ENCODE assay signal across 9 cellular contexts in the genomic region with DNA sequence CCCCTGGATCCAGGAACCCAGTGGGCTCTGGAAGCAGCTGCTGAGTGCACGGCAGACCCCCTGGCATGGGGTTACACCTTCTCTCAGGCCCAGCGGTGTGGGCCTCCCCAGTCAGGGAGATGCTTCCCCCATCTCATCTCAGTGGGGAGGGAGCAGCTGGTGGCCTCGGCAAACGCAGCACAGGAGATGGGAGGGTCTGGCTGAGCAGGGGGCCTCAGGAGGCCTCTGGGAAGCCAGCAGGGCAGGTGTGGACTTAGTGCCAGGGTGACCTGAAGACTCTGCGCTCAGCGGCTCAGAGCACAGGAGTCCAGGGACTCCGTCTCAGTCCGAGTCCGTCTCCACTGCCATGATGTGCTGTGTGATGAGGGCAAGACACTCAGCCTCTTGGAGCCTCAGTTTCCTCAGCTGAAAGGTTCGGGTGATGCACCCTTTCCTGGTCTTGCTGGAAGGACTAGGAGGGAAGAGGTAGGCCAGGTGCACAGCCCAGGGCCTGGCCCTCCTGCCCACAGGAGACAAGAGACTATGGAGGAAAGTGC.
DNase-seq lines count a peak whose midpoint lies in the region; ATAC-seq and TF ChIP-seq lines count a peak whose summit lies in the region.
"Had no signal": no experiment of that assay in that cellular context is flagged by ENCODE, and none has a peak within 500 bp of the region (broad histone marks: within the 10 kb centered on the region; RNA-seq: fewer than 3 reads in every experiment).

No MANE protein-coding gene starts in this region.

- H3K27me3 ChIP-seq in HUES64 (ENCODE audit: insufficient read depth, low read length) = peaks cover 27% of the 10 kb centered on the region
- H3K27me3 ChIP-seq in effector memory CD4-positive, alpha-beta T cell (replicated peaks; ENCODE audit: control insufficient read depth, insufficient read depth, low read length, poor library complexity, severe bottlenecking) = no peaks in the 10 kb centered on the region

- peak overlapping the region; percentile 48 for H3K9ac ChIP-seq in HUES64 (ENCODE audit: low read depth, low read length)

- no peaks in the 10 kb centered on the region for H3K36me3 Mint-ChIP-seq in natural killer cell

- ATAC-seq in natural killer cell (no peak), HG03139 (IDR thresholded peaks at IDR 0.05; ENCODE audit: unreplicated experiment) (no peak), GM21390 (IDR thresholded peaks at IDR 0.05; ENCODE audit: unreplicated experiment) (no peak)

- no peaks in the 10 kb centered on the region for H3K36me3 ChIP-seq in HUES64 (ENCODE audit: insufficient read depth, low read length)
- no peaks in the 10 kb centered on the region for H3K36me3 ChIP-seq in effector memory CD4-positive, alpha-beta T cell (ENCODE audit: control insufficient read depth, insufficient read depth, low read length)

- peaks cover 9 to 25% of the 10 kb centered on the region in 2 donors for H3K4me1 Mint-ChIP-seq in natural killer cell

- H3K27me3 Mint-ChIP-seq in natural killer cell (ENCODE audit: low read depth in 2 of 2) = no peaks in the 10 kb centered on the region

- H3K4me3 ChIP-seq in AG09309 (ENCODE audit: control insufficient read depth, low read depth, low read length) (peak overlapping the region; percentile 77), HUES64 (ENCODE audit: low read length) (peak overlapping the region; percentile 76)
- peak overlapping the region; percentile 99 for H3K4me3 ChIP-seq in effector memory CD4-positive, alpha-beta T cell (ENCODE audit: insufficient read depth, low read depth, low read length, poor library complexity, severe bottlenecking)

- H3K27ac Mint-ChIP-seq in natural killer cell = peak overlapping the region in 1 of 2 donors; percentile 94

- H3K4me1 ChIP-seq in HUES64 (ENCODE audit: insufficient read depth, low read length) = 0 out of 2 replicates have a peak, but pooled peaks cover 4% of the 10 kb centered on the region
- peaks cover 5% of the 10 kb centered on the region for H3K4me1 ChIP-seq in effector memory CD4-positive, alpha-beta T cell (ENCODE audit: control insufficient read depth, insufficient read depth, low read length, poor library complexity, severe bottlenecking)

- no peak overlapping the region for H3K27ac ChIP-seq in HUES64 (ENCODE audit: low read depth, low read length)
- no peak overlapping the region for H3K27ac ChIP-seq in effector memory CD4-positive, alpha-beta T cell (ENCODE audit: insufficient read depth, low read length, poor library complexity, severe bottlenecking)

- intact Hi-C loops in natural killer cell (cut with micrococcal nuclease) = no loop called here

- no peak for TF ChIP-seq CTCF in AG09309 (IDR thresholded peaks at IDR 0.05; ENCODE audit: control insufficient read depth, insufficient read depth, low read depth, low read length, missing control alignments)
- no peak for TF ChIP-seq CTCF in natural killer cell (IDR thresholded peaks at IDR 0.05)

- 74% methylated on average over 10 of the region's 10 CpGs for WGBS in HUES64

- H3K9me3 Mint-ChIP-seq in natural killer cell = no peaks in the 10 kb centered on the region

- no peaks in the 10 kb centered on the region for H3K9me3 ChIP-seq in HUES64 (ENCODE audit: insufficient read depth, low read depth, low read length)
- no peaks in the 10 kb centered on the region for H3K9me3 ChIP-seq in effector memory CD4-positive, alpha-beta T cell (ENCODE audit: control insufficient read depth, low read length)

- no peak for DNase-seq in AG09309 (ENCODE audit: low read depth)
- DNase-seq in effector memory CD4-positive, alpha-beta T cell = no peak
- no peak for DNase-seq in natural killer cell
- DNase-seq in NCI-H2029 (lab: John Stamatoyannopoulos, UW) = no peak
- DNase-seq in nucleus accumbens (lab: John Stamatoyannopoulos, UW) = no peak
- DNase-seq: NCI-H2171 treated with DMSO at 0.1 percent for 48 hours had no signal

- peak overlapping the region; percentile 97 for H3K4me3 Mint-ChIP-seq in natural killer cell
